8 cellular contexts compared by ENCODE assay signal in the genomic region with DNA sequence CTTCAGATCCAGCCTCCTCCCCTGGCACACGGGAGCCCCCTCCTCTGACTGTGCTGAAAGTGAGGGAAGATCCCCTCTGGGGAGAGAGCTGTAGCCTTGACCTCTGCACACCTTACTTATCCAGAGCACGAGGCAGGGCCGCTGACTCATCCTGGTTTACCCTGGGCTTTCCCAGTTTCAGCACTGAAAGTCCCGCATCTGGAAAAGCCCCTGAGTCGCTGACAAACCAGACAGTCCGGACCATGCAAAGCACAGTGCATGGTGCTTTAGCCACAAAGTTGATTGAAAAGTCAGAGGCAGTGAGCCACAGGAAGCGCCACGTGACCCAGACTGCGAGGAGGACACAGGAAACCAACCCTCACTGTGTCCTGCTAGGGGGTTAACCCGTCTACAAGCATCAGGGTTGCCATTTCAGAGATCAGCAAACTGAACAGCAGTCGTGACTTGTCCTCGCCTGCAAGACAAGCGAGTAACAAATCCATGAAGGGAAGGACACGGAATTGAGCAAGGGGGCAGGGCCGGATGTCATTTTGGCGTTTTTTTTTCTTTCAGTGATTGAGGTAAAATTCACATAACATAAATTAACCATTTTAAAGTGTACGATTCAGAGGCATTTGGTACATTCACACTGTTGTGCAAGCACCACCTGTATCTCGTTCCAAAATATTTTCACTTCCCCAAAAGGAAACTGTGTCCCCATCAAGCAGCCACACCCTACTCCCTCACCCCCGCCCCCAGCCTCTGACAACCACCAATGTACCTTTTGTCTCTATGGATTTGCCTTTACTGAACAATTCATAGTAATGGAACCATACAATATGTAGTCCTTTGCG. TPM values are rescaled to one million over a fixed set of nuclear protein-coding genes. Genes with fewer than 3 reads are reported as not detected.
A peak's percentile ranks its signal among the peaks of the same experiment; 100 is the strongest.
DNase-seq lines count a peak whose midpoint lies in the region; ATAC-seq and TF ChIP-seq lines count a peak whose summit lies in the region.

No MANE protein-coding gene starts in this region.

- peak; percentile 53 for DNase-seq in Ammon's horn (ENCODE audit: low spot score)
- DNase-seq in T-helper 22 cell (ENCODE audit: low read depth): peak; percentile 79
- peak; percentile 37 to 78 (median 54) for DNase-seq in body of pancreas
- DNase-seq in lower leg skin (ENCODE audit: low spot score in 2 of 2): peak; percentile 70 to 92
- DNase-seq in stimulated activated CD8-positive, alpha-beta memory T cell treated with anti-CD3 and anti-CD28 coated beads, Interleukin-15, amount 100 ng/mL, for 24 hours (ENCODE audit: low read depth): peak; percentile 32
- DNase-seq in NCI-H1694 treated with DMSO at 0.1 percent for 48 hours (lab: John Stamatoyannopoulos, UW): no peak

- H3K4me3 ChIP-seq in body of pancreas: no peak overlapping the region
- H3K4me3 ChIP-seq in lower leg skin (ENCODE audit: low read depth, poor library complexity, severe bottlenecking): no peak overlapping the region

- intact Hi-C loops in body of pancreas (cut with DNase I) (no loop called here), lower leg skin (cut with DNase I; ENCODE audit: low total_unique reads) (no loop called here)

- peak overlapping the region in 2 of 4 donors; percentile 65 to 78 for H3K27ac ChIP-seq in body of pancreas

- 13 to 24% methylated on average over 14 to 20 of the region's 20 CpGs for WGBS in body of pancreas, 2 donors
- 8 to 10% methylated on average over 20 of the region's 20 CpGs for WGBS in lower leg skin, 2 donors

- TF ChIP-seq CTCF in body of pancreas (IDR thresholded peaks at IDR 0.05): no peak
- TF ChIP-seq CTCF in lower leg skin (IDR thresholded peaks at IDR 0.05): no peak

- ATAC-seq in GM19452 (IDR thresholded peaks at IDR 0.05; ENCODE audit: unreplicated experiment) (peak; percentile 72), HG03558 (IDR thresholded peaks at IDR 0.05; ENCODE audit: extremely low read depth, unreplicated experiment) (peak; percentile 39), body of pancreas (peak; percentile 68)

- TF ChIP-seq POLR2A in body of pancreas (IDR thresholded peaks at IDR 0.05): peak in 2 of 3 donors; percentile 30 to 35
- TF ChIP-seq POLR2A in lower leg skin (IDR thresholded peaks at IDR 0.05): no peak

- no peaks in the 10 kb centered on the region for H3K9me3 ChIP-seq in body of pancreas

- H3K27me3 ChIP-seq in body of pancreas: no peaks in the 10 kb centered on the region

- H3K4me1 ChIP-seq in body of pancreas: peaks cover 15% of the 10 kb centered on the region

- no peaks in the 10 kb centered on the region for H3K36me3 ChIP-seq in body of pancreas (replicated peaks in 1 of 2; ENCODE audit: insufficient read depth in 1 of 2, low read depth in 2 of 2)

RNA-seq across cellular contexts. Expression of gene IFNGR2, which starts 19.9 kb away (rescaled TPM):
- total RNA-seq in body of pancreas (10 to 100 TPM; 30.4 to 32.3 TPM), lower leg skin (10 to 100 TPM; 46.7 to 74.1 (median 60.9) TPM)

RNA-seq across cellular contexts. Expression of gene IFNAR1, which starts 58.5 kb away (rescaled TPM):
- total RNA-seq in body of pancreas (10 to 100 TPM; 14.2 to 17.9 TPM), lower leg skin (10 to 100 TPM; 17.0 to 19.4 (median 19.0) TPM)

Comparison
In these comparisons a context has a peak if more than half of its experiments do, and no peak if none do; other contexts are left out.
1. POLR2A ChIP-seq: peak in body of pancreas (2 of 3); none in lower leg skin (0 of 2).
2. Peak in every context shown above with its lines, with median percentiles within 50 percentile points of each other: ATAC-seq.